Comparison of ENCODE assay signal across 8 cellular contexts in genomic region chr22:31629741-31630184, GRCh38. TPM values are rescaled to one million over a fixed set of nuclear protein-coding genes. Genes with fewer than 3 reads are reported as not detected.
DNase-seq lines count a peak whose midpoint lies in the region; ATAC-seq and TF ChIP-seq lines count a peak whose summit lies in the region.

No MANE protein-coding gene starts in this region.

- POLR2A ChIA-PET in activated CD4-positive, alpha-beta T cell treated with anti-CD3 and anti-CD28 coated beads, Interleukin-2, amount 10 ng/mL, durations not matched to agents 7 days and 5 days (lab: Charles Lee), result interaction anchor here (0.7 to 1.5 kb wide), 3 partner anchors 8 to 286 kb away, joined by 3 to 4 read pairs (median 4); no protein-coding TSS in a partner anchor

- H3K27me3 ChIP-seq in adrenal gland (no peaks in the 10 kb centered on the region), left lung (no peaks in the 10 kb centered on the region), thoracic aorta (replicated peaks; ENCODE audit: insufficient read depth) (no peaks in the 10 kb centered on the region)

- intact Hi-C loops in adrenal gland (cut with DNase I) (loop anchor here (5.0 kb wide), 1 partner anchor 67 kb away; no protein-coding TSS in a partner anchor), left lung (cut with DNase I) (loop anchor here in 1 of 2 donors (5.0 kb wide), 1 partner anchor 72 kb away; no protein-coding TSS in a partner anchor)

- peak overlapping the region; percentile 83 for H3K4me3 Mint-ChIP-seq in activated CD4-positive, alpha-beta T cell treated with anti-CD3 and anti-CD28 coated beads, Interleukin-2, amount 10 ng/mL, durations not matched to agents 7 days and 5 days

- H3K27me3 Mint-ChIP-seq in activated CD4-positive, alpha-beta T cell treated with anti-CD3 and anti-CD28 coated beads, Interleukin-2, amount 10 ng/mL, durations not matched to agents 7 days and 5 days, result no peaks in the 10 kb centered on the region

- peak overlapping the region in 2 of 4 donors; percentile 61 to 82 for H3K4me3 ChIP-seq in adrenal gland
- H3K4me3 ChIP-seq in left lung, result peak overlapping the region; percentile 46 to 78
- H3K4me3 ChIP-seq in thoracic aorta, result peak overlapping the region; percentile 95

- H3K9me3 ChIP-seq in adrenal gland (replicated peaks in 1 of 3), result no peaks in the 10 kb centered on the region
- H3K9me3 ChIP-seq in left lung, result no peaks in the 10 kb centered on the region
- H3K9me3 ChIP-seq in thoracic aorta, result no peaks in the 10 kb centered on the region

- H3K27ac ChIP-seq in adrenal gland (peak overlapping the region in 4 of 5 donors; percentile 85 to 95 (median 94)), left lung (peak overlapping the region; percentile 89 to 94), thoracic aorta (peak overlapping the region; percentile 82 to 84)

- H3K27ac Mint-ChIP-seq in activated CD4-positive, alpha-beta T cell treated with anti-CD3 and anti-CD28 coated beads, Interleukin-2, amount 10 ng/mL, durations not matched to agents 7 days and 5 days, result peak overlapping the region; percentile 94

- CTCF ChIA-PET in activated CD4-positive, alpha-beta T cell treated with anti-CD3 and anti-CD28 coated beads, Interleukin-2, amount 10 ng/mL, durations not matched to agents 7 days and 5 days (lab: Charles Lee), result interaction anchor here (0.9 to 2.6 kb wide), 8 partner anchors 10 to 73 kb away, joined by 3 to 10 read pairs (median 5); no protein-coding TSS in a partner anchor

- H3K36me3 Mint-ChIP-seq in activated CD4-positive, alpha-beta T cell treated with anti-CD3 and anti-CD28 coated beads, Interleukin-2, amount 10 ng/mL, durations not matched to agents 7 days and 5 days (ENCODE audit: low read depth), result peaks cover 2% of the 10 kb centered on the region

- DNase-seq in activated CD4-positive, alpha-beta T cell treated with anti-CD3 and anti-CD28 coated beads, Interleukin-2, amount 10 ng/mL, durations not matched to agents 7 days and 5 days, result no peak
- DNase-seq in activated CD4-positive, alpha-beta T cell treated with anti-CD3 and anti-CD28 coated beads, Interleukin-2, amount 50 U/mL, for 1 hour, result no peak
- DNase-seq in adrenal gland, result no peak
- DNase-seq in left lung, result peak in 1 of 2 donors; percentile 75
- no peak for DNase-seq in thoracic aorta (ENCODE audit: low spot score)
- no peak for DNase-seq in NCI-H2029 (lab: John Stamatoyannopoulos, UW)
- no peak for DNase-seq in DMS153 treated with DMSO at 0.1 percent for 48 hours (lab: John Stamatoyannopoulos, UW; ENCODE audit: unreplicated experiment)

- H3K36me3 ChIP-seq in adrenal gland (replicated peaks in 1 of 2) (no peaks in the 10 kb centered on the region), left lung (peaks cover 0 to 46% of the 10 kb centered on the region in 2 donors), thoracic aorta (no peaks in the 10 kb centered on the region)

- H3K9me3 Mint-ChIP-seq in activated CD4-positive, alpha-beta T cell treated with anti-CD3 and anti-CD28 coated beads, Interleukin-2, amount 10 ng/mL, durations not matched to agents 7 days and 5 days, result no peaks in the 10 kb centered on the region

- TF ChIP-seq CTCF in adrenal gland (IDR thresholded peaks at IDR 0.05) (no peak), left lung (IDR thresholded peaks at IDR 0.05) (no peak), thoracic aorta (IDR thresholded peaks at IDR 0.05) (no peak)

- TF ChIP-seq POLR2A in adrenal gland (IDR thresholded peaks at IDR 0.05), result no peak

- WGBS in adrenal gland, 4 donors, result 19 to 29% (median 24%) methylated on average over 5 to 14 of the region's 14 CpGs

- peaks cover 40% of the 10 kb centered on the region for H3K4me1 Mint-ChIP-seq in activated CD4-positive, alpha-beta T cell treated with anti-CD3 and anti-CD28 coated beads, Interleukin-2, amount 10 ng/mL, durations not matched to agents 7 days and 5 days

- H3K4me1 ChIP-seq in adrenal gland (replicated peaks in 1 of 2) (peaks cover 37 to 61% of the 10 kb centered on the region in 2 donors), left lung (peaks cover 29 to 89% of the 10 kb centered on the region in 2 donors), thoracic aorta (ENCODE audit: control insufficient read depth in 1 of 2, low read depth in 2 of 2) (peaks cover 13 to 42% of the 10 kb centered on the region in 2 donors)

- ATAC-seq in left lung (no peak), thoracic aorta (ENCODE audit: insufficient number of reproducible peaks, low FRiP score, low read depth) (no peak), GM21723 (IDR thresholded peaks at IDR 0.05; ENCODE audit: unreplicated experiment) (no peak)

RNA-seq across cellular contexts. Expression of gene PISD, which starts 32.3 kb away (rescaled TPM):
- total RNA-seq in activated CD4-positive, alpha-beta T cell treated with anti-CD3 and anti-CD28 coated beads, Interleukin-2, amount 10 ng/mL, durations not matched to agents 7 days and 5 days, result 10 to 100 TPM; 19.4 to 19.6 TPM
- total RNA-seq in adrenal gland (10 to 100 TPM; 42.1 to 99.5 (median 56.6) TPM), left lung (10 to 100 TPM; 32.3 to 60.5 TPM), thoracic aorta (10 to 100 TPM; 41.4 to 54.9 TPM)
- polyA plus RNA-seq in adrenal gland, result 10 to 100 TPM; 25.1 to 87.0 (median 68.7) TPM
